Comparison of ENCODE assay signal across 15 cellular contexts in the genomic region with DNA sequence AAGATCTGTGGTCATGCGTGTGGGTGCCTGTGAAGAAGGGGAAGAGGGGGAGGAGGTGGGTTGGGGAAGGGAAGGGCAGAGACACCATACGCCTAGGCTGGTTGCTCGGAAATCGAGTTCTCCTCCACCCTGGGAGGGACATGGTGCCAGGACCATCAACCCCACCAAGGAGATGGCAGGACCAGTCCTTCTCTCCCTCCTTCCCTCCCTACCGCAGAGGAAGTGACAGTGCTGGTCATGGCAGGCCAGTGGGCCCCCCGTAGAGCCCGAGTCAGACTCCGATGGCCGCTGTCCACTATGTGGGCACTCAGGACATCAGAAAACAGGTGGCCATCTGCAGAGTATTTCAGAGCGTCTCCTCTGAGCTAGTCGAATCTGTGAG.
"Had no signal": no experiment of that assay in that cellular context is flagged by ENCODE, and none has a peak within 500 bp of the region (broad histone marks: within the 10 kb centered on the region; RNA-seq: fewer than 3 reads in every experiment).

No MANE protein-coding gene starts in this region.

- H3K27ac Mint-ChIP-seq: activated naive CD8-positive, alpha-beta T cell treated with anti-CD3 and anti-CD28 coated beads, Interleukin-2, amount 50 U/mL, for 24 hours; mesothelial cell of epicardium; T-cell had no signal

- H3K36me3 ChIP-seq: gastrocnemius medialis had no signal

- H3K4me1 ChIP-seq: gastrocnemius medialis, psoas muscle had no signal

- H3K9me3 ChIP-seq: gastrocnemius medialis, psoas muscle had no signal

- H3K4me3 ChIP-seq: gastrocnemius medialis, psoas muscle had no signal

- FAIRE-seq: astrocyte, colon had no signal

- H3K4me1 Mint-ChIP-seq: activated naive CD8-positive, alpha-beta T cell treated with anti-CD3 and anti-CD28 coated beads, Interleukin-2, amount 50 U/mL, for 24 hours; T-cell had no signal

- H3K27me3 ChIP-seq: gastrocnemius medialis had no signal

- H3K4me3 Mint-ChIP-seq: activated naive CD8-positive, alpha-beta T cell treated with anti-CD3 and anti-CD28 coated beads, Interleukin-2, amount 50 U/mL, for 24 hours; mesothelial cell of epicardium; T-cell had no signal

- H3K9me3 Mint-ChIP-seq: activated naive CD8-positive, alpha-beta T cell treated with anti-CD3 and anti-CD28 coated beads, Interleukin-2, amount 50 U/mL, for 24 hours had no signal

- H3K27ac ChIP-seq: gastrocnemius medialis, psoas muscle, VCaP had no signal

- ATAC-seq: activated naive CD8-positive, alpha-beta T cell treated with anti-CD3 and anti-CD28 coated beads, Interleukin-2, amount 50 U/mL, for 24 hours; gastrocnemius medialis; psoas muscle; stimulated activated naive CD8-positive, alpha-beta T cell treated with anti-CD3 and anti-CD28 coated beads, Interleukin-15, Interleukin-2, amounts not matched to agents 100 U/mL and 50 U/mL, for 24 hours; T-cell had no signal

- DNase-seq: activated CD4-positive, alpha-beta T cell treated with anti-CD3 and anti-CD28 coated beads for 48 hours; activated gamma-delta T cell treated with Interleukin-2 at 50 U/mL for 16 hours; activated naive CD8-positive, alpha-beta T cell treated with anti-CD3 and anti-CD28 coated beads, Interleukin-2, amount 50 U/mL, for 24 hours; activated T-cell treated with anti-CD3 and anti-CD28 coated beads, Interleukin-2, amount 50 U/mL, for 1 hour; effector CD4-positive, alpha-beta T cell; gastrocnemius medialis; stimulated activated CD4-positive, alpha-beta T cell treated with anti-CD3 and anti-CD28 coated beads, Interleukin-2, amount 100 ng/mL, for 48 hours; stimulated activated naive CD8-positive, alpha-beta T cell treated with anti-CD3 and anti-CD28 coated beads, Interleukin-15, Interleukin-2, amounts not matched to agents 100 U/mL and 50 U/mL, for 24 hours; T1000 had no signal

- H3K36me3 Mint-ChIP-seq: mesothelial cell of epicardium, T-cell had no signal
